In genomic region chr7:90764848-90765570, GRCh38 we compare ENCODE assay signal across 1 cellular context.
TF ChIP-seq lines count a peak whose summit lies in the region.

No MANE protein-coding gene starts in this region.

TF ChIP-seq in SK-N-SH, 30 proteins besides CTCF, POLR2A, EP300 and RAD21 (continued from another document):
- TF ChIP-seq NFIC (IDR thresholded peaks at IDR 0.05; ENCODE audit: borderline replicate concordance) = no peak
